In the genomic region with DNA sequence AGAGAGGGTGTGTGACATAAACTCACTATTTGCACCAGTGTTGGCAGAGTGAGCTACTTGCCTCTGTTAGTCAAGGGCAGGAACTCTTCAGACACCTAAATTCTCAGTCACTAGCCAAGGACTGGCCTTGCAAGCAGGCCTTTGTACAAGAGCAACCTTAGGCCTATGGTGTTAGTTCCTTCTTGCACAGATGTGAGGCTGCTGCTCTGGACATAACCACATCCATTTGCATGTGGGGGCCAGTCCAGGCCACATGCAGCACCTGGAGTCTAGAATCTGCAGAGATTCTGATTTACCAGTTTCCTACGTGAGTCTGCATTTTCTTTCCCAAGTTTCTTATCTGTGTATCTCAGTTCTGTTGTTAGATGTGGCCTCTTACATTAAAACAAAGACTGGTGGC, we compare ENCODE assay signal across 21 cellular contexts. TPM values are rescaled to one million over a fixed set of nuclear protein-coding genes. Genes with fewer than 3 reads are reported as not detected.
A peak's percentile ranks its signal among the peaks of the same experiment; 100 is the strongest.
DNase-seq lines count a peak whose midpoint lies in the region; ATAC-seq and TF ChIP-seq lines count a peak whose summit lies in the region.
"Had no signal": no experiment of that assay in that cellular context is flagged by ENCODE, and none has a peak within 500 bp of the region (broad histone marks: within the 10 kb centered on the region; RNA-seq: fewer than 3 reads in every experiment).

No MANE protein-coding gene starts in this region.

- peaks cover 52% of the 10 kb centered on the region for H3K4me1 Mint-ChIP-seq in stimulated activated memory B cell treated with anti-CD40 and anti-IgM and Interleukin-4, amounts not matched to agents 10 μg/mL and 1 μg/mL and 100 μg/mL, for 72 hours
- H3K4me1 Mint-ChIP-seq in immature natural killer cell (no peaks in the 10 kb centered on the region), endodermal cell (no peaks in the 10 kb centered on the region)
- H3K4me1 Mint-ChIP-seq: H9 had no signal

- no peaks in the 10 kb centered on the region for H3K4me1 ChIP-seq in endodermal cell (ENCODE audit: control insufficient read depth, insufficient read depth, low read length)

- H3K36me3 Mint-ChIP-seq in stimulated activated memory B cell treated with anti-CD40 and anti-IgM and Interleukin-4, amounts not matched to agents 10 μg/mL and 1 μg/mL and 100 μg/mL, for 72 hours: no peaks in the 10 kb centered on the region
- H3K36me3 Mint-ChIP-seq in immature natural killer cell (no peaks in the 10 kb centered on the region), endodermal cell (ENCODE audit: low read depth) (no peaks in the 10 kb centered on the region)
- H3K36me3 Mint-ChIP-seq: activated naive CD8-positive, alpha-beta T cell treated with anti-CD3 and anti-CD28 coated beads, Interleukin-2, amount 10 ng/mL, durations not matched to agents 7 days and 5 days had no signal

- no peak overlapping the region for H3K27ac ChIP-seq in endodermal cell (ENCODE audit: low read depth, low read length)

- no peaks in the 10 kb centered on the region for H3K27me3 ChIP-seq in endodermal cell (ENCODE audit: control insufficient read depth, insufficient read depth, low read length, poor library complexity, severe bottlenecking)

- H3K36me3 ChIP-seq in endodermal cell (ENCODE audit: control insufficient read depth, insufficient read depth, low read length): no peaks in the 10 kb centered on the region

- H3K27ac Mint-ChIP-seq in stimulated activated memory B cell treated with anti-CD40 and anti-IgM and Interleukin-4, amounts not matched to agents 10 μg/mL and 1 μg/mL and 100 μg/mL, for 72 hours: no peak overlapping the region
- H3K27ac Mint-ChIP-seq in immature natural killer cell: no peak overlapping the region
- no peak overlapping the region for H3K27ac Mint-ChIP-seq in endodermal cell
- H3K27ac Mint-ChIP-seq: activated CD4-positive, alpha-beta T cell treated with anti-CD3 and anti-CD28 coated beads, Interleukin-2, amount 10 ng/mL, durations not matched to agents 24 days and 14 days; activated naive CD8-positive, alpha-beta T cell treated with anti-CD3 and anti-CD28 coated beads, Interleukin-2, amount 10 ng/mL, durations not matched to agents 7 days and 5 days; H9 had no signal

- DNase-seq in immature natural killer cell (no peak), endodermal cell (no peak)
- DNase-seq: activated CD4-positive, alpha-beta T cell treated with anti-CD3 and anti-CD28 coated beads, Interleukin-2, amount 10 ng/mL, durations not matched to agents 24 days and 14 days; activated naive CD8-positive, alpha-beta T cell treated with anti-CD3 and anti-CD28 coated beads, Interleukin-2, amount 10 ng/mL, durations not matched to agents 7 days and 5 days; cerebellar nuclear complex; DMS79 treated with DMSO at 0.1 percent for 48 hours; erythroblast; H9; kidney glomerular epithelial cell; mesenchymal stem cell; NCI-H774; right cardiac atrium; stimulated activated CD4-positive, alpha-beta T cell treated with anti-CD3 and anti-CD28 coated beads, Interleukin-12 subunit alpha, Interleukin-12 subunit beta, amount 100 ng/mL, for 4 hours had no signal

- no peak overlapping the region for H3K4me3 Mint-ChIP-seq in stimulated activated memory B cell treated with anti-CD40 and anti-IgM and Interleukin-4, amounts not matched to agents 10 μg/mL and 1 μg/mL and 100 μg/mL, for 72 hours
- H3K4me3 Mint-ChIP-seq in immature natural killer cell (no peak overlapping the region), endodermal cell (no peak overlapping the region)
- H3K4me3 Mint-ChIP-seq: activated CD4-positive, alpha-beta T cell treated with anti-CD3 and anti-CD28 coated beads, Interleukin-2, amount 10 ng/mL, durations not matched to agents 24 days and 14 days; activated naive CD8-positive, alpha-beta T cell treated with anti-CD3 and anti-CD28 coated beads, Interleukin-2, amount 10 ng/mL, durations not matched to agents 7 days and 5 days; H9 had no signal

- no peaks in the 10 kb centered on the region for H3K27me3 Mint-ChIP-seq in stimulated activated memory B cell treated with anti-CD40 and anti-IgM and Interleukin-4, amounts not matched to agents 10 μg/mL and 1 μg/mL and 100 μg/mL, for 72 hours
- H3K27me3 Mint-ChIP-seq in immature natural killer cell (ENCODE audit: low read depth in 3 of 3) (no peaks in the 10 kb centered on the region), endodermal cell (ENCODE audit: insufficient read depth) (no peaks in the 10 kb centered on the region)
- H3K27me3 Mint-ChIP-seq: activated CD4-positive, alpha-beta T cell treated with anti-CD3 and anti-CD28 coated beads, Interleukin-2, amount 10 ng/mL, durations not matched to agents 24 days and 14 days; activated naive CD8-positive, alpha-beta T cell treated with anti-CD3 and anti-CD28 coated beads, Interleukin-2, amount 10 ng/mL, durations not matched to agents 7 days and 5 days had no signal

- 23% methylated on average over 1 of the region's 1 CpG; no CpG with 5 or more reads in 1 of the 2 experiments for WGBS in endodermal cell (ENCODE audit: insufficient coverage in 1 of 2, insufficient read length in 1 of 2), 2 experiments

- no peak overlapping the region for H3K4me3 ChIP-seq in endodermal cell (ENCODE audit: low read length)

- no peaks in the 10 kb centered on the region for H3K9me3 Mint-ChIP-seq in stimulated activated memory B cell treated with anti-CD40 and anti-IgM and Interleukin-4, amounts not matched to agents 10 μg/mL and 1 μg/mL and 100 μg/mL, for 72 hours
- no peaks in the 10 kb centered on the region for H3K9me3 Mint-ChIP-seq in immature natural killer cell
- H3K9me3 Mint-ChIP-seq in endodermal cell: no peaks in the 10 kb centered on the region
- H3K9me3 Mint-ChIP-seq: activated CD4-positive, alpha-beta T cell treated with anti-CD3 and anti-CD28 coated beads, Interleukin-2, amount 10 ng/mL, durations not matched to agents 24 days and 14 days; activated naive CD8-positive, alpha-beta T cell treated with anti-CD3 and anti-CD28 coated beads, Interleukin-2, amount 10 ng/mL, durations not matched to agents 7 days and 5 days; H9 had no signal

- no peak overlapping the region for H3K9ac ChIP-seq in endodermal cell (ENCODE audit: extremely low read depth, low read length, poor library complexity, severe bottlenecking)

- no peaks in the 10 kb centered on the region for H3K9me3 ChIP-seq in endodermal cell (ENCODE audit: control insufficient read depth, low read length)

- ATAC-seq in GM19452 (IDR thresholded peaks at IDR 0.05; ENCODE audit: unreplicated experiment) (peak; percentile 97), HG02759 (IDR thresholded peaks at IDR 0.05; ENCODE audit: unreplicated experiment) (peak; percentile 93), HG03432 (IDR thresholded peaks at IDR 0.05; ENCODE audit: unreplicated experiment) (peak; percentile 79), HG02970 (IDR thresholded peaks at IDR 0.05; ENCODE audit: low FRiP score, unreplicated experiment) (no peak), HG03095 (IDR thresholded peaks at IDR 0.05; ENCODE audit: unreplicated experiment) (no peak)
- ATAC-seq in stimulated activated memory B cell treated with anti-CD40 and anti-IgM and Interleukin-4, amounts not matched to agents 10 μg/mL and 1 μg/mL and 100 μg/mL, for 72 hours: peak; percentile 84
- ATAC-seq: right cardiac atrium had no signal

- TF ChIP-seq CTCF in endodermal cell (conservative IDR thresholded peaks at IDR 0.05): no peak

RNA-seq across cellular contexts. Expression of gene RPS4Y2, which starts 20.7 kb away (rescaled TPM):
- polyA plus RNA-seq in immature natural killer cell: not detected
- total RNA-seq in endodermal cell: not detected
- not detected for polyA plus RNA-seq in endodermal cell (2013, experiment 1 of 2)
- not detected for polyA plus RNA-seq in endodermal cell (2013, experiment 2 of 2)
- total RNA-seq: activated CD4-positive, alpha-beta T cell treated with anti-CD3 and anti-CD28 coated beads, Interleukin-2, amount 10 ng/mL, durations not matched to agents 24 days and 14 days; H9; osteoblast; right cardiac atrium; subcutaneous adipose tissue had no signal
- polyA plus RNA-seq: right cardiac atrium had no signal

Comparison
In these comparisons a context has a peak if more than half of its experiments do, and no peak if none do; other contexts are left out.
1. ATAC-seq: peak in GM19452 (single experiment), HG02759 (single experiment), HG03432 (single experiment) and stimulated activated memory B cell treated with anti-CD40 and anti-IgM and Interleukin-4, amounts not matched to agents 10 μg/mL and 1 μg/mL and 100 μg/mL, for 72 hours (single experiment); none in HG02970 (single experiment) and HG03095 (single experiment).